ENCODE assay signal across 1 cellular context in the genomic region with DNA sequence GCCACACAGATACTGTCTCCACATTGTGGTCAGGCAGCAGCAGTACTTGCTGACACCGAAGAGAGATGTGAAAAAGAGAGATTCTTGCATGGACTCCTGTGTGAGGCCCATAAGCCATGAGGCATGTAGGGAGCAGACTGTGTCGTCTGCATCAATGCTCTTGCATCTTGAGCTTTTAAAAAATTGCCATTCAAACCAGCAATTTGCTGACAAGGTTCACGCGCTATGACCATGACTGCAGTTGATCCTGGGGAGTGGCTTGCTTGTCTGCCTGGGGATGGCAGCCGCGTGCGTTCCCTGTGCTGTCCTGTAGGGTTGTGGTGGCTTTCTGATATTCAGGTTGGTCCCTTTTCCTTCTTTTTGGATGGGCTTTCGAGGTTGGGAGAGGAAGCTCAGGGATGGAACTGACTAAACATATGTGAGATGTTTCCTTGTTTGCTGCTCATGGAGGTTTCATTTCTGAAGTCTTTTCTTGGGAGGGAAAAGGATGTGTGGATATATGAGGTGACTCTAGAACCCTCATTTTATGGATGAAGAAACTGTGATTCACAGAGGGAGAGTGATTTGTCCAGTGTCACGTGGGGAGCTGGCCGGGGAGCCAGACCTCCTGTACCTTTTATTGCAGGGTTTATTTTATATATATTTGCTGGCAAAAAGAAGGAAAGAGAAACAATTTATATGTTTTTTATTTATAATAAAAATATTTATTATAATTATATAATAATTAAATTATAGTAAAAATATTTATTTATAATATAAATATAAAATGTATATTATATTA.
TF ChIP-seq lines count a peak whose summit lies in the region.

No MANE protein-coding gene starts in this region.

TF ChIP-seq in H1, 55 proteins besides CTCF, POLR2A, EP300 and RAD21:
- TF ChIP-seq MAX (IDR thresholded peaks at IDR 0.05) (0 out of 2 replicates have a peak, but pooled peaks have one; percentile 8), ASH2L (IDR thresholded peaks at IDR 0.05; ENCODE audit: low read length) (no peak), USF2 (IDR thresholded peaks at IDR 0.05; ENCODE audit: low read length) (no peak), CHD7 (IDR thresholded peaks at IDR 0.05; ENCODE audit: insufficient replicate concordance, low read length) (no peak), NANOG (IDR thresholded peaks at IDR 0.05; ENCODE audit: insufficient read depth, low read depth, low read length, poor library complexity, severe bottlenecking) (no peak), JUND (IDR thresholded peaks at IDR 0.05; ENCODE audit: low read length) (no peak), BCL11A (IDR thresholded peaks at IDR 0.05; ENCODE audit: low read depth in 2 of 2, low read length in 2 of 2) (no peak)
TF ChIP-seq in H1: peak in this region for 1.
